ENCODE assay signal across 15 cellular contexts in the genomic region with DNA sequence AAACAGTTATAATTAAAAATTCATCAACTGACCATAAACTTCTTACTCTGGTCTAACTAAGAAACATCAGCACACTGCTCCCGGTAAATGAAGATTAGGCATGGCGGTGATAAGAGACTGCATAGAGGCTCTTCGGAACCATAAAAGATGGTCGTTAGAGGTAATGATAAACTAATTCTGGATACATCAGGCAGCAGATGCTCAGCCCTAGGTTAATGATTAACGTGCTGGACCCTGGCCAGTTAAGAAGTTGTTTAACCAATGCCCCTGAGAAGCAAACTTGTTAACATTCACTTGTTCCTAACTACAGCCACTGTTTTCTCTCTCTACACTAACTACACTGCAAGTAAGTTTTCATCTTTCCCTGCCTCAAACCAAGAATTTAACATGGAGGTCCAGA.
DNase-seq lines count a peak whose midpoint lies in the region; ATAC-seq and TF ChIP-seq lines count a peak whose summit lies in the region.
"Had no signal": no experiment of that assay in that cellular context is flagged by ENCODE, and none has a peak within 500 bp of the region (broad histone marks: within the 10 kb centered on the region; RNA-seq: fewer than 3 reads in every experiment).

No MANE protein-coding gene starts in this region.

- H3K4me2 ChIP-seq in IMR-90 (ENCODE audit: low read depth, low read length) (no peak overlapping the region), PC-3 (ENCODE audit: low read length) (no peak overlapping the region)
- H3K4me2 ChIP-seq: KMS-11 had no signal

- TF ChIP-seq RAD21 in IMR-90 (IDR thresholded peaks at IDR 0.05; ENCODE audit: low read length), result no peak

- no CpG with 5 or more reads among the region's 5 CpGs for WGBS in IMR-90 (ENCODE audit: extremely low coverage in 2 of 2, insufficient read length in 1 of 2), 2 experiments
- 24% methylated on average over 5 of the region's 5 CpGs for WGBS in right lobe of liver (ENCODE audit: insufficient coverage, low coverage, low lambda C conversion rate, missing lambda C conversion rate)

- no peaks in the 10 kb centered on the region for H4K20me1 ChIP-seq in IMR-90 (ENCODE audit: insufficient read depth, low read length)
- H4K20me1 ChIP-seq in PC-3 (ENCODE audit: low read length), result no peaks in the 10 kb centered on the region

- dilution Hi-C loops in IMR-90 (cut with HindIII; ENCODE audit: low sequenced_read_pairs, unreplicated experiment), result loop anchor here (25.0 kb wide), 1 partner anchor 99 kb away; a partner anchor contains a TSS

- no peak overlapping the region for H2BK5ac ChIP-seq in IMR-90 (ENCODE audit: low read depth, low read length, poor library complexity, severe bottlenecking)

- H3K4ac ChIP-seq in IMR-90 (ENCODE audit: low read depth, low read length), result peak overlapping the region; percentile 73

- peak overlapping the region; percentile 80; the same call in 1 of the 2 replicates for H2BK20ac ChIP-seq in IMR-90 (ENCODE audit: low read depth, low read length)

- peak overlapping the region; percentile 81 for H2BK120ac ChIP-seq in IMR-90 (ENCODE audit: low read depth, low read length)

- H3K36me3 ChIP-seq in IMR-90 (ENCODE audit: control insufficient read depth, insufficient read depth, low read length), result no peaks in the 10 kb centered on the region
- no peaks in the 10 kb centered on the region for H3K36me3 ChIP-seq in colonic mucosa
- H3K36me3 ChIP-seq in right lobe of liver, result no peaks in the 10 kb centered on the region
- no peaks in the 10 kb centered on the region for H3K36me3 ChIP-seq in thoracic aorta
- no peaks in the 10 kb centered on the region for H3K36me3 ChIP-seq in PC-3 (ENCODE audit: low read depth, low read length)

- no peaks in the 10 kb centered on the region for H3K9me3 ChIP-seq in IMR-90 (ENCODE audit: control insufficient read depth, insufficient read depth, low read length)
- H3K9me3 ChIP-seq in colonic mucosa, result no peaks in the 10 kb centered on the region
- H3K9me3 ChIP-seq in right lobe of liver, result no peaks in the 10 kb centered on the region
- H3K9me3 ChIP-seq in thoracic aorta, result no peaks in the 10 kb centered on the region
- H3K9me3 ChIP-seq in PC-3 (ENCODE audit: low read length), result no peaks in the 10 kb centered on the region

- DNase-seq in IMR-90, result no peak
- DNase-seq in colonic mucosa, result peak; percentile 96
- peak; percentile 63 to 91 (median 65) for DNase-seq in right lobe of liver
- no peak for DNase-seq in thoracic aorta (ENCODE audit: low spot score)
- DNase-seq in PC-3, result no peak
- no peak for DNase-seq in C1 segment of cervical spinal cord (lab: John Stamatoyannopoulos, UW)
- DNase-seq: activated naive CD4-positive, alpha-beta T cell; CD4-positive, CD25-positive, alpha-beta regulatory T cell; NCI-H1417 treated with DMSO at 0.1 percent for 48 hours; NCI-H345; nucleus accumbens had no signal

- intact Hi-C loops in IMR-90 (cut with micrococcal nuclease) (loop anchor here (5.0 kb wide), 2 partner anchors 34 to 89 kb away; no protein-coding TSS in a partner anchor), colonic mucosa (cut with DNase I) (no loop called here), right lobe of liver (cut with DNase I) (loop anchor here in 1 of 2 donors (10.0 kb wide), 1 partner anchor 332 kb away; no protein-coding TSS in a partner anchor), PC-3 (cut with micrococcal nuclease) (no loop called here)

- POLR2A ChIA-PET in IMR-90 (lab: Charles Lee; ENCODE audit: unreplicated experiment) (no interaction called here), PC-3 (lab: Charles Lee; ENCODE audit: unreplicated experiment) (no interaction called here)

- H2AK5ac ChIP-seq in IMR-90 (ENCODE audit: low read depth, low read length), result peak overlapping the region; percentile 46; the same call in 1 of the 2 replicates

- peak overlapping the region; percentile 53 for H4K91ac ChIP-seq in IMR-90 (ENCODE audit: insufficient read depth, low read depth, low read length)

- no peak overlapping the region; the same call in 1 of the 2 replicates for H3K56ac ChIP-seq in IMR-90 (ENCODE audit: extremely low read depth, insufficient read depth, low read length)

- H3K27me3 ChIP-seq in IMR-90 (ENCODE audit: control insufficient read depth, insufficient read depth, low read length), result no peaks in the 10 kb centered on the region
- no peaks in the 10 kb centered on the region for H3K27me3 ChIP-seq in colonic mucosa
- H3K27me3 ChIP-seq in right lobe of liver, result no peaks in the 10 kb centered on the region
- H3K27me3 ChIP-seq in thoracic aorta (replicated peaks; ENCODE audit: insufficient read depth), result no peaks in the 10 kb centered on the region
- H3K27me3 ChIP-seq in PC-3 (ENCODE audit: low read length), result peaks cover 30% of the 10 kb centered on the region; the same call in 1 of the 2 replicates

- H3K9ac ChIP-seq in IMR-90 (ENCODE audit: low read depth, low read length), result no peak overlapping the region
- H3K9ac ChIP-seq in colonic mucosa (ENCODE audit: low read depth in 2 of 2, low read length in 2 of 2), result peak overlapping the region in 1 of 2 donors; percentile 55
- H3K9ac ChIP-seq in PC-3 (ENCODE audit: low read length), result no peak overlapping the region
- H3K9ac ChIP-seq: KMS-11 had no signal

- no peak for TF ChIP-seq POLR2A in IMR-90 (IDR thresholded peaks at IDR 0.05; ENCODE audit: low read depth, low read length)
- no peak for TF ChIP-seq POLR2A in right lobe of liver (IDR thresholded peaks at IDR 0.05)

- H3K27ac ChIP-seq in IMR-90 (ENCODE audit: insufficient read depth, low read length) (peak overlapping the region; percentile 95; the same call in 1 of the 2 replicates), colonic mucosa (peak overlapping the region; percentile 68), right lobe of liver (no peak overlapping the region), thoracic aorta (peak overlapping the region; percentile 68 to 92), PC-3 (ENCODE audit: low read length) (no peak overlapping the region)
- H3K27ac ChIP-seq: KMS-11 had no signal

- no peak overlapping the region for H3K23ac ChIP-seq in IMR-90 (ENCODE audit: low read depth, low read length)

- H3K9me1 ChIP-seq in IMR-90 (ENCODE audit: insufficient read depth, low read length), result peaks cover 13% of the 10 kb centered on the region

- H3K18ac ChIP-seq in IMR-90 (ENCODE audit: low read depth, low read length), result peak overlapping the region; percentile 94

- H4K8ac ChIP-seq in IMR-90 (ENCODE audit: low read depth in 2 of 2, low read length in 2 of 2), result peak overlapping the region in 1 of 2 experiments; percentile 33; a peak in 1 of 4 replicates

- in situ Hi-C loops in IMR-90 (cut with MboI; ENCODE audit: low sequenced_read_pairs), result loop anchor here (10.0 to 25.0 kb wide), 2 partner anchors 99 to 272 kb away; a partner anchor contains a TSS

- ATAC-seq in IMR-90 (ENCODE audit: low read depth) (no peak), right lobe of liver (peak; percentile 90 to 97 (median 94)), thoracic aorta (ENCODE audit: insufficient number of reproducible peaks, low FRiP score, low read depth) (no peak), HG02588 (IDR thresholded peaks at IDR 0.05; ENCODE audit: unreplicated experiment) (no peak), PC-3 (no peak), HG02885 (IDR thresholded peaks at IDR 0.05; ENCODE audit: poor library complexity, unreplicated experiment) (no peak)
- ATAC-seq: WTC11 had no signal

- no peak overlapping the region for H3K4me3 ChIP-seq in IMR-90 (ENCODE audit: insufficient read depth, low read depth, low read length)
- no peak overlapping the region for H3K4me3 ChIP-seq in colonic mucosa
- H3K4me3 ChIP-seq in right lobe of liver, result peak overlapping the region in 1 of 3 donors; percentile 23
- H3K4me3 ChIP-seq in thoracic aorta, result no peak overlapping the region
- no peak overlapping the region for H3K4me3 ChIP-seq in PC-3 (ENCODE audit: low read length)

- peak overlapping the region; percentile 47 for H4K5ac ChIP-seq in IMR-90 (ENCODE audit: low read depth, low read length)

- H3K4me1 ChIP-seq in IMR-90 (ENCODE audit: control insufficient read depth, insufficient read depth, low read length) (peaks cover 37% of the 10 kb centered on the region), colonic mucosa (peaks cover 13% of the 10 kb centered on the region), right lobe of liver (peaks cover 0 to 7% (median 3%) of the 10 kb centered on the region in 4 donors), thoracic aorta (ENCODE audit: control insufficient read depth in 1 of 2, low read depth in 2 of 2) (peaks cover 33 to 97% of the 10 kb centered on the region in 2 donors), PC-3 (ENCODE audit: insufficient read depth, low read length) (no peaks in the 10 kb centered on the region)

- H3F3A ChIP-seq in PC-3 (ENCODE audit: low read length, unreplicated experiment), result no peaks in the 10 kb centered on the region

- H2BK15ac ChIP-seq in IMR-90 (ENCODE audit: low read depth, low read length), result 0 out of 3 replicates have a peak overlapping the region, but pooled peaks have one; percentile 55

- H2AFZ ChIP-seq in IMR-90 (replicated peaks; ENCODE audit: low read length, poor library complexity), result no peak overlapping the region
- H2AFZ ChIP-seq in PC-3 (ENCODE audit: low read length), result no peak overlapping the region

- H3K14ac ChIP-seq in IMR-90 (replicated peaks; ENCODE audit: low read depth, low read length), result peak overlapping the region; percentile 79

- no TSS peak for BruUV-seq in IMR-90 (replicated peaks; lab: Mats Ljungman, UMichigan)
- no TSS peak for BruUV-seq in PC-3 (replicated peaks; lab: Mats Ljungman, UMichigan)

- no peaks in the 10 kb centered on the region for H3K9me2 ChIP-seq in PC-3 (replicated peaks; ENCODE audit: low read length)

- no peak for TF ChIP-seq CTCF in IMR-90 (conservative IDR thresholded peaks at IDR 0.05; ENCODE audit: low read depth, low read length)
- TF ChIP-seq CTCF in colonic mucosa (IDR thresholded peaks at IDR 0.05), result no peak
- no peak for TF ChIP-seq CTCF in right lobe of liver (IDR thresholded peaks at IDR 0.05)
- no peak for TF ChIP-seq CTCF in thoracic aorta (IDR thresholded peaks at IDR 0.05)
- no peak for TF ChIP-seq CTCF in PC-3 (conservative IDR thresholded peaks at IDR 0.05; ENCODE audit: low read depth, low read length)

- no peak overlapping the region for H2AK9ac ChIP-seq in IMR-90 (replicated peaks; ENCODE audit: low read depth, low read length, poor library complexity)

- H3K79me1 ChIP-seq in IMR-90 (ENCODE audit: low read depth in 1 of 2, low read length in 2 of 2), result peaks cover 5 to 29% of the 10 kb centered on the region in 2 experiments; a peak in 3 of 4 replicates

- CTCF ChIA-PET in IMR-90 (lab: Yijun Ruan, JAX) (interaction anchor here (1.2 kb wide), 2 partner anchors 33 to 111 kb away, joined by 3 to 7 read pairs; a partner anchor contains a TSS), PC-3 (lab: Charles Lee) (no interaction called here)

- no peaks in the 10 kb centered on the region for H3K79me2 ChIP-seq in PC-3 (ENCODE audit: low read length)

Comparison
In these comparisons a context has a peak if more than half of its experiments do, and no peak if none do; other contexts are left out.
1. ATAC-seq: peak in right lobe of liver (4 of 4); none in IMR-90 (single experiment), thoracic aorta (single experiment), HG02588 (single experiment), PC-3 (single experiment) and HG02885 (single experiment).
2. DNase-seq: peak in colonic mucosa (single experiment) and right lobe of liver (3 of 3); none in IMR-90 (single experiment), thoracic aorta (single experiment), PC-3 (single experiment) and C1 segment of cervical spinal cord (0 of 14).
3. H3K27ac ChIP-seq: peak in IMR-90 (single experiment), colonic mucosa (single experiment) and thoracic aorta (2 of 2); none in right lobe of liver (0 of 3) and PC-3 (single experiment).